Comparison of ENCODE assay signal across 8 cellular contexts in the genomic region with DNA sequence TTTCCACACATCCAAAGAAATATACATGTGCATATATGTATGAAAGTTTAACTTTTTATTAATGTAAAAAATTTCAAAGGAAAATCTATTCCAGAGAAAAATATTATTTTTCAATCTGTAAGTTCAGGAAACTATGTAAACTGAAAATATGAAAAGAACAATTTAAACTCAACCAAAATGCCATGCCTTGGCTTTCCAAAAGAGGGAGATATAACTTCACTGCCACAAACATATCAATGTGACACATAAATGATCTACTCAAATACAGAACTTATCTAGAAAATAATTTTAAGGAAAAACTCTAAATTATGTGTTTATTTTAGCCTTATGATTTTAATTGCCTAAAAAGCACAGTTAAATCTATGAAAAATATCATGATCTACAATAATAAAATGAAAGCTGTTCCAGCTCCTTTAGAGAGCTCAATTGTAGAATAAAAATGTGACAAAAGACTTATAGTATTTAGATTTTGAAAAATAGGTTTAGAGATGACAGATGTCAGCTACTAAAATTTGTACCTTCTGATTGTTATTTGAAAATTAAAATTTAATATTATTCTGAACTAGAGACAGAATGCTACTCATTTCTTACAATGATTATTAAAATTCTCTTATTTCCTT.
DNase-seq lines count a peak whose midpoint lies in the region; ATAC-seq and TF ChIP-seq lines count a peak whose summit lies in the region.

No MANE protein-coding gene starts in this region.

- peak; percentile 11 for DNase-seq in AG08396 (ENCODE audit: low spot score)
- DNase-seq in RPMI7951 (ENCODE audit: low read depth): peak; percentile 21
- DNase-seq in globus pallidus (ENCODE audit: low spot score): peak; percentile 22
- no peak for DNase-seq in upper lobe of left lung
- DNase-seq in NCI-H1694 treated with DMSO at 0.1 percent for 48 hours (lab: John Stamatoyannopoulos, UW): no peak
- no peak for DNase-seq in NCI-H2081 treated with DMSO at 0.1 percent for 48 hours (lab: John Stamatoyannopoulos, UW)

- no peaks in the 10 kb centered on the region for H3K27me3 ChIP-seq in upper lobe of left lung

- TF ChIP-seq CTCF in upper lobe of left lung (IDR thresholded peaks at IDR 0.05): peak in 5 of 6 experiments; percentile 40 to 58 (median 50)

- H3K4me1 ChIP-seq in upper lobe of left lung: no peaks in the 10 kb centered on the region

- no peak for TF ChIP-seq EP300 in upper lobe of left lung (IDR thresholded peaks at IDR 0.05)

- no peak overlapping the region for H3K4me3 ChIP-seq in upper lobe of left lung

- no peak for TF ChIP-seq POLR2A in upper lobe of left lung (IDR thresholded peaks at IDR 0.05)

- ATAC-seq in GM18907 (IDR thresholded peaks at IDR 0.05; ENCODE audit: unreplicated experiment): peak; percentile 72
- no peak for ATAC-seq in upper lobe of left lung (ENCODE audit: low FRiP score in 2 of 2)
- no peak for ATAC-seq in HG02973 (IDR thresholded peaks at IDR 0.05; ENCODE audit: unreplicated experiment)

- H3K36me3 ChIP-seq in upper lobe of left lung: no peaks in the 10 kb centered on the region

- no peak overlapping the region for H3K27ac ChIP-seq in upper lobe of left lung

- H3K9me3 ChIP-seq in upper lobe of left lung: no peaks in the 10 kb centered on the region

Comparison
In these comparisons a context has a peak if more than half of its experiments do, and no peak if none do; other contexts are left out.
1. DNase-seq: peak in AG08396 (single experiment), RPMI7951 (single experiment) and globus pallidus (single experiment); none in upper lobe of left lung (0 of 2), NCI-H1694 treated with DMSO at 0.1 percent for 48 hours (single experiment) and NCI-H2081 treated with DMSO at 0.1 percent for 48 hours (single experiment).